In the genomic region with DNA sequence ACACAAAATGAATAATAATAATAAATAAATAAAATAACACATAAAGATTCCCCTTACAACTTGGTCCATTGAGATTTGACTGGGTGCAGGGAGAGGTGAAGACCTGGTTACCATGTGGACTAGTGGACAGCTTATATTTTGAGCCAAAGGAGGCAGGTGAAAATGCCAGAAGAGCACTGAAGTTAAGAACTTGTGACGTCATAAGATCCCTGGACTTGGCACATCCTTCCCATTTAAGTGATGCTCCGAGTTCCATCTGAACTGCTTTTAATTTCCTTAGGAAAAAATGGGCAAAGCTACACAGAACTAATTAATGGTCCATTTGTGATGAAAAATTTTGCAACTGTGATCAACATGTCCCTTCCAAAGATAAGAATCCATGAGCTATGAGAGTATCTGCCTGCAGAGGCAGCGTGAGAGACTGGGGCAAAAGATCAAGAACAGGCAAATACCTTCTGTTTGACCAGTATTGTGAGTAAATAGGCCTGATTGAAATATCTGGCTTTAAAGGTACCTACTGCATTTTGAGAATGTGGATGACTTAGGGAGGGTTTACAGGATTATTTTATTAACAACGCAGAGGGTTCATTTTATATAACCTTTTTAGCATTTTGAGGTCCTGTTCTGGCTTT, we compare ENCODE assay signal across 1 cellular context.
TF ChIP-seq lines count a peak whose summit lies in the region.

No MANE protein-coding gene starts in this region.

TF ChIP-seq in WTC11, 78 proteins besides CTCF, POLR2A, EP300 and RAD21 (continued from another document):
- TF ChIP-seq, protein P1, sequence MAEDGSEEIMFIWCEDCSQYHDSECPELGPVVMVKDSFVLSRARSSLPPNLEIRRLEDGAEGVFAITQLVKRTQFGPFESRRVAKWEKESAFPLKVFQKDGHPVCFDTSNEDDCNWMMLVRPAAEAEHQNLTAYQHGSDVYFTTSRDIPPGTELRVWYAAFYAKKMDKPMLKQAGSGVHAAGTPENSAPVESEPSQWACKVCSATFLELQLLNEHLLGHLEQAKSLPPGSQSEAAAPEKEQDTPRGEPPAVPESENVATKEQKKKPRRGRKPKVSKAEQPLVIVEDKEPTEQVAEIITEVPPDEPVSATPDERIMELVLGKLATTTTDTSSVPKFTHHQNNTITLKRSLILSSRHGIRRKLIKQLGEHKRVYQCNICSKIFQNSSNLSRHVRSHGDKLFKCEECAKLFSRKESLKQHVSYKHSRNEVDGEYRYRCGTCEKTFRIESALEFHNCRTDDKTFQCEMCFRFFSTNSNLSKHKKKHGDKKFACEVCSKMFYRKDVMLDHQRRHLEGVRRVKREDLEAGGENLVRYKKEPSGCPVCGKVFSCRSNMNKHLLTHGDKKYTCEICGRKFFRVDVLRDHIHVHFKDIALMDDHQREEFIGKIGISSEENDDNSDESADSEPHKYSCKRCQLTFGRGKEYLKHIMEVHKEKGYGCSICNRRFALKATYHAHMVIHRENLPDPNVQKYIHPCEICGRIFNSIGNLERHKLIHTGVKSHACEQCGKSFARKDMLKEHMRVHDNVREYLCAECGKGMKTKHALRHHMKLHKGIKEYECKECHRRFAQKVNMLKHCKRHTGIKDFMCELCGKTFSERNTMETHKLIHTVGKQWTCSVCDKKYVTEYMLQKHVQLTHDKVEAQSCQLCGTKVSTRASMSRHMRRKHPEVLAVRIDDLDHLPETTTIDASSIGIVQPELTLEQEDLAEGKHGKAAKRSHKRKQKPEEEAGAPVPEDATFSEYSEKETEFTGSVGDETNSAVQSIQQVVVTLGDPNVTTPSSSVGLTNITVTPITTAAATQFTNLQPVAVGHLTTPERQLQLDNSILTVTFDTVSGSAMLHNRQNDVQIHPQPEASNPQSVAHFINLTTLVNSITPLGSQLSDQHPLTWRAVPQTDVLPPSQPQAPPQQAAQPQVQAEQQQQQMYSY (CRISPR knock-in tag; IDR thresholded peaks at IDR 0.05) = no peak
- TF ChIP-seq SMAD4 (CRISPR knock-in tag; IDR thresholded peaks at IDR 0.05) (no peak), FOXK1 (CRISPR knock-in tag; IDR thresholded peaks at IDR 0.05) (no peak), NFATC4 (CRISPR knock-in tag; IDR thresholded peaks at IDR 0.05) (no peak), CREM (CRISPR knock-in tag; IDR thresholded peaks at IDR 0.05) (no peak), SOX15 (CRISPR knock-in tag; IDR thresholded peaks at IDR 0.05) (no peak), NR1H2 (CRISPR knock-in tag; IDR thresholded peaks at IDR 0.05) (no peak), ESRRA (CRISPR knock-in tag; IDR thresholded peaks at IDR 0.05; ENCODE audit: borderline replicate concordance) (no peak)
- TF ChIP-seq, protein P2, sequence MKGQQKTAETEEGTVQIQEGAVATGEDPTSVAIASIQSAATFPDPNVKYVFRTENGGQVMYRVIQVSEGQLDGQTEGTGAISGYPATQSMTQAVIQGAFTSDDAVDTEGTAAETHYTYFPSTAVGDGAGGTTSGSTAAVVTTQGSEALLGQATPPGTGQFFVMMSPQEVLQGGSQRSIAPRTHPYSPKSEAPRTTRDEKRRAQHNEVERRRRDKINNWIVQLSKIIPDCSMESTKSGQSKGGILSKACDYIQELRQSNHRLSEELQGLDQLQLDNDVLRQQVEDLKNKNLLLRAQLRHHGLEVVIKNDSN (CRISPR knock-in tag; IDR thresholded peaks at IDR 0.05) = no peak
- TF ChIP-seq, protein P3, sequence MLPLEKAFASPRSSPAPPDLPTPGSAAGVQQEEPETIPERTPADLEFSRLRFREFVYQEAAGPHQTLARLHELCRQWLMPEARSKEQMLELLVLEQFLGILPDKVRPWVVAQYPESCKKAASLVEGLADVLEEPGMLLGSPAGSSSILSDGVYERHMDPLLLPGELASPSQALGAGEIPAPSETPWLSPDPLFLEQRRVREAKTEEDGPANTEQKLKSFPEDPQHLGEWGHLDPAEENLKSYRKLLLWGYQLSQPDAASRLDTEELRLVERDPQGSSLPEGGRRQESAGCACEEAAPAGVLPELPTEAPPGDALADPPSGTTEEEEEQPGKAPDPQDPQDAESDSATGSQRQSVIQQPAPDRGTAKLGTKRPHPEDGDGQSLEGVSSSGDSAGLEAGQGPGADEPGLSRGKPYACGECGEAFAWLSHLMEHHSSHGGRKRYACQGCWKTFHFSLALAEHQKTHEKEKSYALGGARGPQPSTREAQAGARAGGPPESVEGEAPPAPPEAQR (CRISPR knock-in tag; IDR thresholded peaks at IDR 0.05) = no peak
- TF ChIP-seq, protein P4, sequence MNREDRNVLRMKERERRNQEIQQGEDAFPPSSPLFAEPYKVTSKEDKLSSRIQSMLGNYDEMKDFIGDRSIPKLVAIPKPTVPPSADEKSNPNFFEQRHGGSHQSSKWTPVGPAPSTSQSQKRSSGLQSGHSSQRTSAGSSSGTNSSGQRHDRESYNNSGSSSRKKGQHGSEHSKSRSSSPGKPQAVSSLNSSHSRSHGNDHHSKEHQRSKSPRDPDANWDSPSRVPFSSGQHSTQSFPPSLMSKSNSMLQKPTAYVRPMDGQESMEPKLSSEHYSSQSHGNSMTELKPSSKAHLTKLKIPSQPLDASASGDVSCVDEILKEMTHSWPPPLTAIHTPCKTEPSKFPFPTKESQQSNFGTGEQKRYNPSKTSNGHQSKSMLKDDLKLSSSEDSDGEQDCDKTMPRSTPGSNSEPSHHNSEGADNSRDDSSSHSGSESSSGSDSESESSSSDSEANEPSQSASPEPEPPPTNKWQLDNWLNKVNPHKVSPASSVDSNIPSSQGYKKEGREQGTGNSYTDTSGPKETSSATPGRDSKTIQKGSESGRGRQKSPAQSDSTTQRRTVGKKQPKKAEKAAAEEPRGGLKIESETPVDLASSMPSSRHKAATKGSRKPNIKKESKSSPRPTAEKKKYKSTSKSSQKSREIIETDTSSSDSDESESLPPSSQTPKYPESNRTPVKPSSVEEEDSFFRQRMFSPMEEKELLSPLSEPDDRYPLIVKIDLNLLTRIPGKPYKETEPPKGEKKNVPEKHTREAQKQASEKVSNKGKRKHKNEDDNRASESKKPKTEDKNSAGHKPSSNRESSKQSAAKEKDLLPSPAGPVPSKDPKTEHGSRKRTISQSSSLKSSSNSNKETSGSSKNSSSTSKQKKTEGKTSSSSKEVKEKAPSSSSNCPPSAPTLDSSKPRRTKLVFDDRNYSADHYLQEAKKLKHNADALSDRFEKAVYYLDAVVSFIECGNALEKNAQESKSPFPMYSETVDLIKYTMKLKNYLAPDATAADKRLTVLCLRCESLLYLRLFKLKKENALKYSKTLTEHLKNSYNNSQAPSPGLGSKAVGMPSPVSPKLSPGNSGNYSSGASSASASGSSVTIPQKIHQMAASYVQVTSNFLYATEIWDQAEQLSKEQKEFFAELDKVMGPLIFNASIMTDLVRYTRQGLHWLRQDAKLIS (CRISPR knock-in tag; IDR thresholded peaks at IDR 0.05; ENCODE audit: borderline replicate concordance) = no peak
- TF ChIP-seq, protein P5, sequence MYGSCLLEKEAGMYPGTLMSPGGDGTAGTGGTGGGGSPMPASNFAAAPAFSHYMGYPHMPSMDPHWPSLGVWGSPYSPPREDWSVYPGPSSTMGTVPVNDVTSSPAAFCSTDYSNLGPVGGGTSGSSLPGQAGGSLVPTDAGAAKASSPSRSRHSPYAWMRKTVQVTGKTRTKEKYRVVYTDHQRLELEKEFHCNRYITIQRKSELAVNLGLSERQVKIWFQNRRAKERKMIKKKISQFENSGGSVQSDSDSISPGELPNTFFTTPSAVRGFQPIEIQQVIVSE (CRISPR knock-in tag; IDR thresholded peaks at IDR 0.05; ENCODE audit: borderline replicate concordance) = no peak
TF ChIP-seq in WTC11: peak in this region for 0.
